ENCODE assay signal across 1 cellular context in the genomic region with DNA sequence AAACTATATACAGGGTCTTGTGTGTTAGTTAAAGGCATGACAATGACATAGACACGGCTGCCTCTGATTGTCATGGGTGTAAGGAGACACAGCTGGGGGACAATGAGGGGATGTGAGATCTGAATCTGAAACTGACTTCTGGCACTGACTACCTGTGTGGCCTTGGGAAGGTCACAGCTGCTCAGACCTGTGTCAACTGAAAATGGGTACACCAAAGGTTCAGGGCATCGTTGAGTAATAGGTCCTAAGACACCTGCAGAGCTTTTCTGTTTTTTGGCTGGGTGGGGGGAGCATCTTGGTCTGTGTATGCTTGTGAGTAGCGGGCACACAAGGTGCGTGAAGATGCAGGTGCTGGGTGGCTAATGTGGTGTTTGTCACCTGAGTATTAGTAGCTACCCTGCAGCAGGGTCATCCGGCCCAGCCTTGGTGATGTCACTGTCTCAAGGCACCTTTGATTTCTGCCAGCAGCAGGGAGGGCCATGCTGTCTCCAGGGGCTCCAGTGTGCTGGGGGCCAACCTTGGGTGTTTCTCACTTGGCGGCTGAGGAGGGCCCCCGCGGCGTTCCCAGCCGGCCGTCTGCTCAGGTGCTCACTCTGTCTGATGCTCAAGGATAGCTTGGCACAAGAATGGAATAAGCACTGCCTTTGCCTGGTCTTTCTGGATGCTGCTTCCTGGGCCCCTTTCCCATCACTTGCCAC.
TF ChIP-seq lines count a peak whose summit lies in the region.

No MANE protein-coding gene starts in this region.

TF ChIP-seq in GM12878, 131 proteins besides CTCF, POLR2A, EP300 and RAD21:
- TF ChIP-seq, protein P1, sequence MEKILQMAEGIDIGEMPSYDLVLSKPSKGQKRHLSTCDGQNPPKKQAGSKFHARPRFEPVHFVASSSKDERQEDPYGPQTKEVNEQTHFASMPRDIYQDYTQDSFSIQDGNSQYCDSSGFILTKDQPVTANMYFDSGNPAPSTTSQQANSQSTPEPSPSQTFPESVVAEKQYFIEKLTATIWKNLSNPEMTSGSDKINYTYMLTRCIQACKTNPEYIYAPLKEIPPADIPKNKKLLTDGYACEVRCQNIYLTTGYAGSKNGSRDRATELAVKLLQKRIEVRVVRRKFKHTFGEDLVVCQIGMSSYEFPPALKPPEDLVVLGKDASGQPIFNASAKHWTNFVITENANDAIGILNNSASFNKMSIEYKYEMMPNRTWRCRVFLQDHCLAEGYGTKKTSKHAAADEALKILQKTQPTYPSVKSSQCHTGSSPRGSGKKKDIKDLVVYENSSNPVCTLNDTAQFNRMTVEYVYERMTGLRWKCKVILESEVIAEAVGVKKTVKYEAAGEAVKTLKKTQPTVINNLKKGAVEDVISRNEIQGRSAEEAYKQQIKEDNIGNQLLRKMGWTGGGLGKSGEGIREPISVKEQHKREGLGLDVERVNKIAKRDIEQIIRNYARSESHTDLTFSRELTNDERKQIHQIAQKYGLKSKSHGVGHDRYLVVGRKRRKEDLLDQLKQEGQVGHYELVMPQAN (conservative IDR thresholded peaks at IDR 0.05) = no peak
- TF ChIP-seq NFXL1 (IDR thresholded peaks at IDR 0.05; ENCODE audit: borderline replicate concordance) = no peak
- TF ChIP-seq KDM1A (IDR thresholded peaks at IDR 0.05; ENCODE audit: borderline replicate concordance) = no peak
- no peak for TF ChIP-seq HDAC2 (IDR thresholded peaks at IDR 0.05)
- TF ChIP-seq, protein P2, sequence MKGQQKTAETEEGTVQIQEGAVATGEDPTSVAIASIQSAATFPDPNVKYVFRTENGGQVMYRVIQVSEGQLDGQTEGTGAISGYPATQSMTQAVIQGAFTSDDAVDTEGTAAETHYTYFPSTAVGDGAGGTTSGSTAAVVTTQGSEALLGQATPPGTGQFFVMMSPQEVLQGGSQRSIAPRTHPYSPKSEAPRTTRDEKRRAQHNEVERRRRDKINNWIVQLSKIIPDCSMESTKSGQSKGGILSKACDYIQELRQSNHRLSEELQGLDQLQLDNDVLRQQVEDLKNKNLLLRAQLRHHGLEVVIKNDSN (IDR thresholded peaks at IDR 0.05; ENCODE audit: borderline replicate concordance, extremely low read length, insufficient read depth, low read depth, low read length) = no peak
- no peak for TF ChIP-seq NFYA (IDR thresholded peaks at IDR 0.05; ENCODE audit: borderline replicate concordance, low read depth, low read length)
- TF ChIP-seq STAT1 (conservative IDR thresholded peaks at IDR 0.05) = no peak
- TF ChIP-seq IKZF1 (conservative IDR thresholded peaks at IDR 0.05) = no peak
- no peak for TF ChIP-seq ZNF207 (IDR thresholded peaks at IDR 0.05; ENCODE audit: borderline replicate concordance)
- TF ChIP-seq, protein P3, sequence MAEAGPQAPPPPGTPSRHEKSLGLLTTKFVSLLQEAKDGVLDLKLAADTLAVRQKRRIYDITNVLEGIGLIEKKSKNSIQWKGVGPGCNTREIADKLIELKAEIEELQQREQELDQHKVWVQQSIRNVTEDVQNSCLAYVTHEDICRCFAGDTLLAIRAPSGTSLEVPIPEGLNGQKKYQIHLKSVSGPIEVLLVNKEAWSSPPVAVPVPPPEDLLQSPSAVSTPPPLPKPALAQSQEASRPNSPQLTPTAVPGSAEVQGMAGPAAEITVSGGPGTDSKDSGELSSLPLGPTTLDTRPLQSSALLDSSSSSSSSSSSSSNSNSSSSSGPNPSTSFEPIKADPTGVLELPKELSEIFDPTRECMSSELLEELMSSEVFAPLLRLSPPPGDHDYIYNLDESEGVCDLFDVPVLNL (IDR thresholded peaks at IDR 0.05; ENCODE audit: low read depth, low read length) = no peak
- TF ChIP-seq SMC3 (IDR thresholded peaks at IDR 0.05; ENCODE audit: borderline replicate concordance, low read length) = no peak
- TF ChIP-seq HCFC1 (IDR thresholded peaks at IDR 0.05; ENCODE audit: low read length) = no peak
- no peak for TF ChIP-seq BMI1 (IDR thresholded peaks at IDR 0.05; ENCODE audit: borderline replicate concordance)
- TF ChIP-seq JUND (IDR thresholded peaks at IDR 0.05; ENCODE audit: low read depth, low read length) = no peak
- no peak for TF ChIP-seq LARP7 (IDR thresholded peaks at IDR 0.05)
- TF ChIP-seq SMAD1 (IDR thresholded peaks at IDR 0.05; ENCODE audit: low read depth, partially characterized antibody) = no peak
